In the genomic region with DNA sequence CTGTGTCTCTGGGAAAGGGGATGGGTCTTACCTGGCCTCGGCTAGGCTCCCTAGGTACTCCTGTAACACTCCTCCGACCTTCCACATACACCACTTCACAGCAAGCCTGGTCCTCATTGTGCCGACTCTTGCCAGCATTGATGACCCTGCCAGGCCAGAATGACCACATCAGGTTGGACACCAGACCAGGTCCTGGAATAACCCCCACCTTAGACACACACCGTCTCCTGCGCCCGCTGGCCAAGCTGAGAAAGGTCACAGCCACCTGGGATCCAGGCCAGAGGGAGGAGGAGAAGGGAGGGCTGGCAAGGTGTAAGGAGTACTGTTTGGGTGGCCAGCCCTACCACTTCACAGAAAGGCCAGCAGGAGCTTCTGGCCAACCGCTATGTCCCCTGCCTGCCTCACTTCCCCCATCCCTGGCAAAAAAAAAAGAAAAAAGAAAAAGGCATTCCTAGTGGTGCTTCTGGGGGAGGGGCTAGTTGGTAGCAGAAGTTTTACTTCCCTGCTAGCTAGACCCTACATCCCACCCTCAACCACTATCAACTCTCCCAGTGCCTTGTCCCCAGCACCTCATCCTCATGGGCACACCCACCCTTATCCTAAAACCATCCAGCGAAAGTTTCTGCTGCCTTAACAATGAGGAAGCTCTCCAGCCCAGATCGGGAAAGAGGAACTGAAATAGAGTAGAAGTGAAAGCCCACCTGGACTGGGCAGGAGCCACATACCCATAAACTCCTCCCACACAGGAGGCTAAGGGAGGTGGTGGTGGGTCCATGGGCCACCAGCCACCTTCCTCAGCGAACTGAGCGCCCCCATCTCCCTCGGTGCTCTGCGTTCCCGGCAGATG, we compare ENCODE assay signal across 8 cellular contexts. TPM values are rescaled to one million over a fixed set of nuclear protein-coding genes. Genes with fewer than 3 reads are reported as not detected.
A peak's percentile ranks its signal among the peaks of the same experiment; 100 is the strongest.
DNase-seq lines count a peak whose midpoint lies in the region; ATAC-seq and TF ChIP-seq lines count a peak whose summit lies in the region.

No MANE protein-coding gene starts in this region.

- H3K27me3 ChIP-seq in gastroesophageal sphincter: peaks cover under 1% of the 10 kb centered on the region

- H3K4me3 ChIP-seq in gastroesophageal sphincter (peak overlapping the region; percentile 23 to 77), retinal pigment epithelial cell (ENCODE audit: low read length) (peak overlapping the region; percentile 34)

- TF ChIP-seq CTCF in RWPE1 (conservative IDR thresholded peaks at IDR 0.05; ENCODE audit: low read depth) (no peak), gastroesophageal sphincter (IDR thresholded peaks at IDR 0.05) (no peak), retinal pigment epithelial cell (conservative IDR thresholded peaks at IDR 0.05; ENCODE audit: low read depth, low read length) (no peak)

- no peak for TF ChIP-seq EP300 in gastroesophageal sphincter (IDR thresholded peaks at IDR 0.05)

- H3K27ac ChIP-seq in RWPE1 (peak overlapping the region; percentile 70), gastroesophageal sphincter (peak overlapping the region in 1 of 4 donors; percentile 81)

- TF ChIP-seq POLR2A in gastroesophageal sphincter (IDR thresholded peaks at IDR 0.05): no peak

- peaks cover 0 to 35% (median 20%) of the 10 kb centered on the region in 3 donors for H3K4me1 ChIP-seq in gastroesophageal sphincter

- POLR2A ChIA-PET in RWPE1 (lab: Yijun Ruan, JAX; ENCODE audit: low non-redundant PET): no interaction called here

- DNase-seq in AML-193 (lab: John Stamatoyannopoulos, UW): peak; percentile 16 to 48
- DNase-seq in RWPE1 (ENCODE audit: low spot score): no peak
- no peak for DNase-seq in retinal pigment epithelial cell (ENCODE audit: low read depth)
- DNase-seq in HPDE6-E6E7 (ENCODE audit: extremely low spot score): no peak

- CTCF ChIA-PET in RWPE1 (lab: Yijun Ruan, JAX): interaction anchor here (10.4 kb wide), 1 partner anchor 90 kb away, joined by 282 read pairs; no protein-coding TSS in a partner anchor

- 60 to 90% methylated on average over 2 of the region's 14 CpGs for WGBS in gastroesophageal sphincter (ENCODE audit: low coverage in 1 of 2), 2 donors

- H3K36me3 ChIP-seq in gastroesophageal sphincter: no peaks in the 10 kb centered on the region

- ATAC-seq in GM21423 (IDR thresholded peaks at IDR 0.05; ENCODE audit: unreplicated experiment) (peak; percentile 24), gastroesophageal sphincter (no peak), HG03025 (IDR thresholded peaks at IDR 0.05; ENCODE audit: low FRiP score, unreplicated experiment) (no peak), HG03097 (IDR thresholded peaks at IDR 0.05; ENCODE audit: low FRiP score, unreplicated experiment) (no peak)

- H3K9me3 ChIP-seq in gastroesophageal sphincter: no peaks in the 10 kb centered on the region

RNA-seq across cellular contexts. Expression of a gene that starts 1.4 kb away (rescaled TPM):
- 1 to 10 TPM in 2 of 4 donors, under 1 TPM in 2; 0.35 to 2.8 (median 1.7) TPM for total RNA-seq in gastroesophageal sphincter

RNA-seq across cellular contexts. Expression of a gene that starts 6.8 kb away (rescaled TPM):
- 100 to 1,000 TPM; 183 to 354 (median 240) TPM for total RNA-seq in gastroesophageal sphincter

RNA-seq across cellular contexts. Expression of a gene that starts 39.2 kb away (rescaled TPM):
- total RNA-seq in gastroesophageal sphincter: 10 to 100 TPM; 13.4 to 25.3 (median 18.8) TPM

Comparison
In these comparisons a context has a peak if more than half of its experiments do, and no peak if none do; other contexts are left out.
1. DNase-seq: peak in AML-193 (2 of 2); none in RWPE1 (single experiment), retinal pigment epithelial cell (single experiment) and HPDE6-E6E7 (single experiment).